15 cellular contexts compared by ENCODE assay signal in the genomic region with DNA sequence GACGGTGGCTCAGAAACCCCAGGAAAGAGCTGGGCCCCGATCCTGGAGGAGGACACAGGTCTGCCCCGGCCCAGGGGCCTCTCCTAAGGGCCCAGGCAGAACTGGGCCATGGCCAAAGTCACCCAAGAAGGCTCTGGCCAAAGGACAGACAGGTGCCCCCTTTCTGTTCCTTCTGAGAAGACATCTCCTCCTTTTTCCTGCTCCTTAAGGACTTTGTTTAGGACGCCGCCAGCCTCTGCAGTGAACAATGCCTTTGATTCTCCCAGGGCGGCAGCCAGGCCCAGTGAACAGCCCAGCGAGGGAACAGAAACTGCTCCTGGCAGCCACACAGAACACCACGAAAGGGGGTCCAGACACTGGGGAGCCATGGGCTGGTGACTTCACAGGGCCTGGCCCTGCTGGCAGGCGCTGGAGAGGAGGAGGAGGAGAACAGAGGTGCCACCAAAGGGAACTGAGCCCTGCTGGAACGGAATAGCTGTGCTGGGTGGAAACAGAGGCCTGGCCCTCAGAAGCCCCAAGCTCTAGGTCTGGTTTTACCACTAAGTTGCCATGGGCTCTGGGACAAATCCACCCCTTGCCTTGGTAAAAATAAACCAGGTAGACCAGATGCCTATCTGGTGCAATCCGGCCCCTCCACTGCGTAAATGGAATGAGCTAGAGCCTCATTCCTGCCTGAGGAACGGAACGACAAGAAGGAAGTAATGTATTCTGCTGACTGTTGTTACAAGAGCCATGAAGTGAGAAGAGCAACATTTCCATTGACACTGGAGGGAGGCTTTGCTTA.
DNase-seq lines count a peak whose midpoint lies in the region; ATAC-seq and TF ChIP-seq lines count a peak whose summit lies in the region.
"Had no signal": no experiment of that assay in that cellular context is flagged by ENCODE, and none has a peak within 500 bp of the region (broad histone marks: within the 10 kb centered on the region; RNA-seq: fewer than 3 reads in every experiment).

No MANE protein-coding gene starts in this region.

- no peak for TF ChIP-seq CTCF in Panc1 (IDR thresholded peaks at IDR 0.05)
- no peak for TF ChIP-seq CTCF in endothelial cell (IDR thresholded peaks at IDR 0.05; ENCODE audit: unreplicated experiment)
- no peak for TF ChIP-seq CTCF in neural crest cell (conservative IDR thresholded peaks at IDR 0.05)
- no peak for TF ChIP-seq CTCF in thyroid gland (IDR thresholded peaks at IDR 0.05)

- H3K27me3 Mint-ChIP-seq in endothelial cell (ENCODE audit: unreplicated experiment) (peaks cover 3% of the 10 kb centered on the region), neural crest cell (ENCODE audit: low read depth) (no peaks in the 10 kb centered on the region)
- no peaks in the 10 kb centered on the region for H3K27me3 Mint-ChIP-seq in activated T-cell treated with anti-CD3 and anti-CD28 coated beads, Interleukin-2, amount 50 U/mL, for 24 hours
- H3K27me3 Mint-ChIP-seq: CD4-positive, CD25-positive, alpha-beta regulatory T cell; naive thymus-derived CD4-positive, alpha-beta T cell had no signal

- POLR2A ChIA-PET in Panc1 (lab: Charles Lee), result interaction anchor here (0.6 kb wide), 1 partner anchor 167 kb away, joined by 7 read pairs; no protein-coding TSS in a partner anchor

- peaks cover 41% of the 10 kb centered on the region for H3K4me1 ChIP-seq in Panc1 (ENCODE audit: control insufficient read depth, insufficient read depth, low read length)
- peaks cover 12 to 66% of the 10 kb centered on the region in 2 donors for H3K4me1 ChIP-seq in thyroid gland

- H3K36me3 Mint-ChIP-seq in endothelial cell (ENCODE audit: low read depth, unreplicated experiment) (no peaks in the 10 kb centered on the region), neural crest cell (ENCODE audit: low read depth) (no peaks in the 10 kb centered on the region)
- H3K36me3 Mint-ChIP-seq in activated T-cell treated with anti-CD3 and anti-CD28 coated beads, Interleukin-2, amount 50 U/mL, for 24 hours (ENCODE audit: low read depth), result no peaks in the 10 kb centered on the region

- H3K27ac ChIP-seq in Panc1 (ENCODE audit: low read length) (peak overlapping the region; percentile 57; the same call in 1 of the 2 replicates), thyroid gland (peak overlapping the region in 1 of 3 donors; percentile 62)

- intact Hi-C loops in Panc1 (cut with micrococcal nuclease; ENCODE audit: unreplicated experiment) (no loop called here), thyroid gland (cut with DNase I) (no loop called here)

- TF ChIP-seq POLR2A in thyroid gland (IDR thresholded peaks at IDR 0.05), result no peak

- no peaks in the 10 kb centered on the region for H3K27me3 ChIP-seq in Panc1 (ENCODE audit: control insufficient read depth, insufficient read depth, low read length)
- no peaks in the 10 kb centered on the region for H3K27me3 ChIP-seq in thyroid gland

- in situ Hi-C loops in Panc1 (cut with HindIII; ENCODE audit: low pct_unique_long_range_greater_than_20kb, low sequenced_read_pairs), result no loop called here

- H3K27ac Mint-ChIP-seq in endothelial cell (ENCODE audit: unreplicated experiment), result peak overlapping the region; percentile 49
- peak overlapping the region; percentile 64 for H3K27ac Mint-ChIP-seq in neural crest cell (ENCODE audit: unreplicated experiment)
- no peak overlapping the region for H3K27ac Mint-ChIP-seq in activated T-cell treated with anti-CD3 and anti-CD28 coated beads, Interleukin-2, amount 50 U/mL, for 24 hours
- H3K27ac Mint-ChIP-seq: CD4-positive, CD25-positive, alpha-beta regulatory T cell; naive thymus-derived CD4-positive, alpha-beta T cell had no signal

- H3K36me3 ChIP-seq in Panc1 (ENCODE audit: control insufficient read depth, insufficient read depth, low read length), result no peaks in the 10 kb centered on the region
- no peaks in the 10 kb centered on the region for H3K36me3 ChIP-seq in thyroid gland

- no TSS peak for BruUV-seq in Panc1 (replicated peaks; lab: Mats Ljungman, UMichigan)

- DNase-seq in Panc1 (ENCODE audit: low read depth, low spot score), result no peak
- DNase-seq in endothelial cell (ENCODE audit: low spot score), result no peak
- no peak for DNase-seq in neural crest cell (ENCODE audit: low read depth, low spot score)
- DNase-seq in thyroid gland, result peak; percentile 26 to 30
- DNase-seq in AML-193 (lab: John Stamatoyannopoulos, UW), result no peak
- DNase-seq in activated T-cell treated with anti-CD3 and anti-CD28 coated beads, Interleukin-2, amount 50 U/mL, for 24 hours, result no peak
- no peak for DNase-seq in activated naive CD4-positive, alpha-beta T cell treated with anti-CD3 and anti-CD28 coated beads, Interleukin-2, amount 50 U/mL, for 16 hours
- DNase-seq: activated CD4-positive, alpha-beta T cell treated with anti-CD3 and anti-CD28 coated beads for 4 hours; activated T-cell treated with anti-CD3 and anti-CD28 coated beads for 4 hours; CD4-positive, CD25-positive, alpha-beta regulatory T cell; naive thymus-derived CD4-positive, alpha-beta T cell; NCI-H1436 treated with DMSO at 0.1 percent for 48 hours; NCI-H226; stimulated activated CD4-positive, alpha-beta T cell treated with anti-CD3 and anti-CD28 coated beads, Interleukin-2, amount 100 ng/mL, for 48 hours had no signal

- H3K4me3 Mint-ChIP-seq in endothelial cell (ENCODE audit: unreplicated experiment) (no peak overlapping the region), neural crest cell (no peak overlapping the region)
- H3K4me3 Mint-ChIP-seq in activated T-cell treated with anti-CD3 and anti-CD28 coated beads, Interleukin-2, amount 50 U/mL, for 24 hours, result no peak overlapping the region
- H3K4me3 Mint-ChIP-seq: CD4-positive, CD25-positive, alpha-beta regulatory T cell; naive thymus-derived CD4-positive, alpha-beta T cell had no signal

- CTCF ChIA-PET in Panc1 (lab: Charles Lee), result interaction anchor here (0.6 kb wide), 1 partner anchor 95 kb away, joined by 7 read pairs; no protein-coding TSS in a partner anchor

- H3K4me3 ChIP-seq in Panc1 (ENCODE audit: low read depth in 2 of 2, low read length in 2 of 2) (no peak overlapping the region), thyroid gland (replicated peaks in 1 of 3) (no peak overlapping the region)

- no peaks in the 10 kb centered on the region for H3K9me3 Mint-ChIP-seq in endothelial cell (ENCODE audit: unreplicated experiment)
- no peaks in the 10 kb centered on the region for H3K9me3 Mint-ChIP-seq in neural crest cell
- no peaks in the 10 kb centered on the region for H3K9me3 Mint-ChIP-seq in activated T-cell treated with anti-CD3 and anti-CD28 coated beads, Interleukin-2, amount 50 U/mL, for 24 hours
- H3K9me3 Mint-ChIP-seq: CD4-positive, CD25-positive, alpha-beta regulatory T cell; naive thymus-derived CD4-positive, alpha-beta T cell had no signal

- 80 to 90% methylated on average over 12 to 14 of the region's 14 CpGs for WGBS in thyroid gland, 2 donors

- H3K4me1 Mint-ChIP-seq in endothelial cell (ENCODE audit: unreplicated experiment) (peaks cover 8% of the 10 kb centered on the region), neural crest cell (peaks cover 17% of the 10 kb centered on the region)
- peaks cover 25% of the 10 kb centered on the region for H3K4me1 Mint-ChIP-seq in activated T-cell treated with anti-CD3 and anti-CD28 coated beads, Interleukin-2, amount 50 U/mL, for 24 hours (ENCODE audit: low read depth)

- H3K9me3 ChIP-seq in Panc1 (ENCODE audit: control insufficient read depth, insufficient read depth, low read depth, low read length) (no peaks in the 10 kb centered on the region), thyroid gland (no peaks in the 10 kb centered on the region)

- no peak for ATAC-seq in Panc1
- ATAC-seq: HCT116; naive thymus-derived CD4-positive, alpha-beta T cell had no signal

Comparison
In these comparisons a context has a peak if more than half of its experiments do, and no peak if none do; other contexts are left out.
1. DNase-seq: peak in thyroid gland (2 of 2); none in Panc1 (single experiment), endothelial cell (single experiment), neural crest cell (single experiment), AML-193 (0 of 2), activated T-cell treated with anti-CD3 and anti-CD28 coated beads, Interleukin-2, amount 50 U/mL, for 24 hours (single experiment) and activated naive CD4-positive, alpha-beta T cell treated with anti-CD3 and anti-CD28 coated beads, Interleukin-2, amount 50 U/mL, for 16 hours (single experiment).